Comparison of ENCODE assay signal across 11 cellular contexts in genomic region chr21:43923391-43923790, GRCh38. TPM values are rescaled to one million over a fixed set of nuclear protein-coding genes. Genes with fewer than 3 reads are reported as not detected.
DNase-seq lines count a peak whose midpoint lies in the region; ATAC-seq, FAIRE-seq and TF ChIP-seq lines count a peak whose summit lies in the region.
"Had no signal": no experiment of that assay in that cellular context is flagged by ENCODE, and none has a peak within 500 bp of the region (broad histone marks: within the 10 kb centered on the region; RNA-seq: fewer than 3 reads in every experiment).

No MANE protein-coding gene starts in this region.

- H3K9me3 Mint-ChIP-seq in activated T-helper 17 cell treated with anti-CD3 and anti-CD28 coated beads, Interleukin-2, amount 50 U/mL, for 72 hours, result no peaks in the 10 kb centered on the region
- H3K9me3 Mint-ChIP-seq: activated CD4-positive, alpha-beta T cell treated with anti-CD3 and anti-CD28 coated beads, Interleukin-2, amount 10 ng/mL, durations not matched to agents 7 days and 5 days had no signal

- DNase-seq in NCI-H1694 treated with DMSO at 0.1 percent for 48 hours (lab: John Stamatoyannopoulos, UW) (peak; percentile 11), NCI-H1694 (lab: John Stamatoyannopoulos, UW) (no peak), left ventricle myocardium superior (peak; percentile 29), retinal pigment epithelial cell (ENCODE audit: low read depth) (peak; percentile 55), D721Med (ENCODE audit: insufficient read length, low spot score) (no peak), OCI-M1 (lab: John Stamatoyannopoulos, UW) (no peak)
- DNase-seq: 8988T; activated CD4-positive, alpha-beta T cell treated with anti-CD3 and anti-CD28 coated beads, Interleukin-2, amount 10 ng/mL, durations not matched to agents 7 days and 5 days; NCI-H2029 treated with DMSO at 0.1 percent for 48 hours had no signal

- peak overlapping the region; percentile 67 for H3K27ac Mint-ChIP-seq in activated T-helper 17 cell treated with anti-CD3 and anti-CD28 coated beads, Interleukin-2, amount 50 U/mL, for 72 hours

- TF ChIP-seq CTCF in retinal pigment epithelial cell (conservative IDR thresholded peaks at IDR 0.05; ENCODE audit: low read depth, low read length) (no peak), D721Med (IDR thresholded peaks at IDR 0.05; ENCODE audit: insufficient read depth, missing control alignments) (no peak)

- H3K27me3 Mint-ChIP-seq in activated T-helper 17 cell treated with anti-CD3 and anti-CD28 coated beads, Interleukin-2, amount 50 U/mL, for 72 hours, result no peaks in the 10 kb centered on the region
- H3K27me3 Mint-ChIP-seq: activated CD4-positive, alpha-beta T cell treated with anti-CD3 and anti-CD28 coated beads, Interleukin-2, amount 10 ng/mL, durations not matched to agents 7 days and 5 days had no signal

- FAIRE-seq in D721Med (lab: Jason Lieb, UNC), result no peak

- peaks cover 27% of the 10 kb centered on the region for H3K4me1 Mint-ChIP-seq in activated T-helper 17 cell treated with anti-CD3 and anti-CD28 coated beads, Interleukin-2, amount 50 U/mL, for 72 hours

- H3K36me3 Mint-ChIP-seq in activated T-helper 17 cell treated with anti-CD3 and anti-CD28 coated beads, Interleukin-2, amount 50 U/mL, for 72 hours (ENCODE audit: low read depth), result peaks cover 9% of the 10 kb centered on the region

- ATAC-seq in activated T-helper 17 cell treated with anti-CD3 and anti-CD28 coated beads, Interleukin-2, amount 50 U/mL, for 72 hours (replicated peaks), result no peak
- ATAC-seq in left ventricle myocardium superior (peak; percentile 19), GM18520 (IDR thresholded peaks at IDR 0.05; ENCODE audit: unreplicated experiment) (no peak)

- H3K4me3 ChIP-seq in retinal pigment epithelial cell (ENCODE audit: low read length), result no peak overlapping the region

- intact Hi-C loops in left ventricle myocardium superior (cut with micrococcal nuclease), result no loop called here

- no peak overlapping the region for H3K4me3 Mint-ChIP-seq in activated T-helper 17 cell treated with anti-CD3 and anti-CD28 coated beads, Interleukin-2, amount 50 U/mL, for 72 hours
- H3K4me3 Mint-ChIP-seq: activated CD4-positive, alpha-beta T cell treated with anti-CD3 and anti-CD28 coated beads, Interleukin-2, amount 10 ng/mL, durations not matched to agents 7 days and 5 days had no signal

RNA-seq across cellular contexts. Expression of gene AGPAT3, which starts 58.4 kb away (rescaled TPM):
- total RNA-seq in activated T-helper 17 cell treated with anti-CD3 and anti-CD28 coated beads, Interleukin-2, amount 50 U/mL, for 72 hours, result 10 to 100 TPM; 44.8 to 100.0 TPM
- total RNA-seq in left ventricle myocardium superior, result 97.6 TPM

Comparison
In these comparisons a context has a peak if more than half of its experiments do, and no peak if none do; other contexts are left out.
1. DNase-seq: peak in NCI-H1694 treated with DMSO at 0.1 percent for 48 hours (single experiment), left ventricle myocardium superior (single experiment) and retinal pigment epithelial cell (single experiment); none in NCI-H1694 (single experiment), D721Med (single experiment) and OCI-M1 (single experiment).